In the genomic region with DNA sequence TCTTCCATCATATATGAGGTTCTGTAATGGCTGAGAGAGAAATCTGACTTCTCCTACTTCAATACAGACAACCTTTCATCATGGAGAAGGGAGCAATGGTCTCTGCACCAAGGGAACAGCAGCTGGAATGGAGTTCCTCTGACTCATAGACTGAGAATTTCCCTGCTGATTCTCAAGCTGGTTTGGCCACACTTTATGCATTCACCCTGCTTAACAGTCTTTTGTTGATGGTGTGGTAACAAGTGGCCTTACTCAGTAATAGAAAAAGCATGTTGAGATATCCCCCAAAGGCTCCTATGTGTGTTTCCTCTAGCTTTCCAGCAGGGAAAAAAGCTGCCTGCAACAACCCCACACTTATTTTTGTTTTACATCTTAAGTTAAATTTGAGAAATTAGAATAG, we compare ENCODE assay signal across 9 cellular contexts.
A peak's percentile ranks its signal among the peaks of the same experiment; 100 is the strongest.
DNase-seq lines count a peak whose midpoint lies in the region; ATAC-seq and TF ChIP-seq lines count a peak whose summit lies in the region.
"Had no signal": no experiment of that assay in that cellular context is flagged by ENCODE, and none has a peak within 500 bp of the region (broad histone marks: within the 10 kb centered on the region; RNA-seq: fewer than 3 reads in every experiment).

No MANE protein-coding gene starts in this region.

- H3K4me3 Mint-ChIP-seq in naive thymus-derived CD8-positive, alpha-beta T cell = no peak overlapping the region
- H3K4me3 Mint-ChIP-seq in stimulated activated memory B cell treated with anti-CD40 and anti-IgM and Interleukin-4, amounts not matched to agents 10 μg/mL and 1 μg/mL and 100 μg/mL, for 72 hours = no peak overlapping the region

- POLR2A ChIA-PET in naive thymus-derived CD8-positive, alpha-beta T cell (lab: Charles Lee) = no interaction called here

- H3K9me3 ChIP-seq in SJCRH30 (replicated peaks) = no peaks in the 10 kb centered on the region

- TF ChIP-seq CTCF in foreskin fibroblast (IDR thresholded peaks at IDR 0.05; ENCODE audit: low read depth, low read length) (no peak), retinal pigment epithelial cell (conservative IDR thresholded peaks at IDR 0.05; ENCODE audit: low read depth, low read length) (peak; percentile 8)

- ATAC-seq in naive thymus-derived CD8-positive, alpha-beta T cell = no peak
- ATAC-seq in stimulated activated memory B cell treated with anti-CD40 and anti-IgM and Interleukin-4, amounts not matched to agents 10 μg/mL and 1 μg/mL and 100 μg/mL, for 72 hours = no peak

- no peak overlapping the region for H3K27ac Mint-ChIP-seq in naive thymus-derived CD8-positive, alpha-beta T cell
- H3K27ac Mint-ChIP-seq in stimulated activated memory B cell treated with anti-CD40 and anti-IgM and Interleukin-4, amounts not matched to agents 10 μg/mL and 1 μg/mL and 100 μg/mL, for 72 hours = no peak overlapping the region

- H3K4me1 ChIP-seq in SJCRH30 = peaks cover 30% of the 10 kb centered on the region

- H3K9me3 Mint-ChIP-seq in naive thymus-derived CD8-positive, alpha-beta T cell = no peaks in the 10 kb centered on the region
- no peaks in the 10 kb centered on the region for H3K9me3 Mint-ChIP-seq in stimulated activated memory B cell treated with anti-CD40 and anti-IgM and Interleukin-4, amounts not matched to agents 10 μg/mL and 1 μg/mL and 100 μg/mL, for 72 hours

- H3K4me3 ChIP-seq in SJCRH30 = no peak overlapping the region
- no peak overlapping the region for H3K4me3 ChIP-seq in foreskin fibroblast (ENCODE audit: low read depth in 1 of 2, low read length in 2 of 2)
- H3K4me3 ChIP-seq in retinal pigment epithelial cell (ENCODE audit: low read length) = no peak overlapping the region

- H3K27ac ChIP-seq in SJCRH30 = peak overlapping the region; percentile 87

- H3K4me1 Mint-ChIP-seq in naive thymus-derived CD8-positive, alpha-beta T cell = no peaks in the 10 kb centered on the region
- H3K4me1 Mint-ChIP-seq in stimulated activated memory B cell treated with anti-CD40 and anti-IgM and Interleukin-4, amounts not matched to agents 10 μg/mL and 1 μg/mL and 100 μg/mL, for 72 hours = peaks cover 5% of the 10 kb centered on the region

- no peaks in the 10 kb centered on the region for H3K27me3 ChIP-seq in SJCRH30

- H3K36me3 Mint-ChIP-seq in naive thymus-derived CD8-positive, alpha-beta T cell = peaks cover 0 to 30% (median 0%) of the 10 kb centered on the region in 3 donors
- H3K36me3 Mint-ChIP-seq in stimulated activated memory B cell treated with anti-CD40 and anti-IgM and Interleukin-4, amounts not matched to agents 10 μg/mL and 1 μg/mL and 100 μg/mL, for 72 hours = no peaks in the 10 kb centered on the region

- DNase-seq in GM04503 (ENCODE audit: low read depth) (peak; percentile 98), SJCRH30 (peak; percentile 77 to 88), foreskin fibroblast (peak; percentile 97), retinal pigment epithelial cell (ENCODE audit: low read depth) (peak; percentile 98), DMS153 (lab: John Stamatoyannopoulos, UW) (no peak), NOMO-1 (lab: John Stamatoyannopoulos, UW; ENCODE audit: unreplicated experiment in 2 of 2) (no peak)
- no peak for DNase-seq in naive thymus-derived CD8-positive, alpha-beta T cell
- DNase-seq: NCI-H446 had no signal

- 0 out of 2 replicates have a peak, but pooled peaks cover 6% of the 10 kb centered on the region for H3K36me3 ChIP-seq in SJCRH30

- H3K27me3 Mint-ChIP-seq in naive thymus-derived CD8-positive, alpha-beta T cell = peaks cover 0 to 6% (median 0%) of the 10 kb centered on the region in 5 donors
- no peaks in the 10 kb centered on the region for H3K27me3 Mint-ChIP-seq in stimulated activated memory B cell treated with anti-CD40 and anti-IgM and Interleukin-4, amounts not matched to agents 10 μg/mL and 1 μg/mL and 100 μg/mL, for 72 hours

Comparison
In these comparisons a context has a peak if more than half of its experiments do, and no peak if none do; other contexts are left out.
1. DNase-seq: peak in GM04503 (single experiment), SJCRH30 (2 of 2), foreskin fibroblast (2 of 2) and retinal pigment epithelial cell (single experiment); none in naive thymus-derived CD8-positive, alpha-beta T cell (0 of 10), DMS153 (single experiment) and NOMO-1 (0 of 2).